In genomic region chr9:134336174-134336705, GRCh38 we compare ENCODE assay signal across 32 cellular contexts. TPM values are rescaled to one million over a fixed set of nuclear protein-coding genes. Genes with fewer than 3 reads are reported as not detected.
DNase-seq lines count a peak whose midpoint lies in the region; ATAC-seq and TF ChIP-seq lines count a peak whose summit lies in the region.
"Had no signal": no experiment of that assay in that cellular context is flagged by ENCODE, and none has a peak within 500 bp of the region (broad histone marks: within the 10 kb centered on the region; RNA-seq: fewer than 3 reads in every experiment).

No MANE protein-coding gene starts in this region.

- H3K36me3 Mint-ChIP-seq in nephron progenitor cell (ENCODE audit: low read depth) = no peaks in the 10 kb centered on the region
- H3K36me3 Mint-ChIP-seq: activated naive CD8-positive, alpha-beta T cell treated with anti-CD3 and anti-CD28 coated beads for 36 hours; immature natural killer cell had no signal

- no peaks in the 10 kb centered on the region for H3K9me3 Mint-ChIP-seq in nephron progenitor cell
- H3K9me3 Mint-ChIP-seq: activated CD8-positive, alpha-beta T cell treated with anti-CD3 and anti-CD28 coated beads for 36 hours; activated naive CD8-positive, alpha-beta T cell treated with anti-CD3 and anti-CD28 coated beads for 36 hours; CD14-positive monocyte; HFFc6; immature natural killer cell; neural crest cell had no signal

- H3K27me3 Mint-ChIP-seq in nephron progenitor cell (ENCODE audit: low read depth, poor library complexity) = peaks cover 5% of the 10 kb centered on the region
- H3K27me3 Mint-ChIP-seq: activated CD8-positive, alpha-beta T cell treated with anti-CD3 and anti-CD28 coated beads for 36 hours; activated naive CD8-positive, alpha-beta T cell treated with anti-CD3 and anti-CD28 coated beads for 36 hours had no signal

- peaks cover 99% of the 10 kb centered on the region for H3K79me2 ChIP-seq in hepatocyte

- no peak for DNase-seq in Peyer's patch
- no peak for DNase-seq in hepatocyte (ENCODE audit: low spot score)
- no peak for DNase-seq in nephron progenitor cell
- no peak for DNase-seq in tibial nerve (ENCODE audit: low spot score in 2 of 2)
- DNase-seq in ACHN = no peak
- DNase-seq: activated CD4-positive, CD25-positive, alpha-beta regulatory T cell treated with anti-CD3 and anti-CD28 coated beads, Interleukin-2, amount 50 U/mL, for 72 hours; activated CD8-positive, alpha-beta T cell treated with anti-CD3 and anti-CD28 coated beads for 36 hours; activated naive CD8-positive, alpha-beta T cell treated with anti-CD3 and anti-CD28 coated beads for 36 hours; caudate nucleus; DMS 273 treated with DMSO at 0.1 percent for 48 hours; EL; esophagus squamous epithelium; foreskin melanocyte; GM23248; HFFc6; hypothalamus; immature natural killer cell; Kasumi-1; left lung; NCI-H1436 treated with DMSO at 0.1 percent for 48 hours; NCI-H2107; NCI-H774; stimulated activated CD4-positive, alpha-beta T cell treated with anti-CD3 and anti-CD28 coated beads, Interleukin-15, amount 100 ng/mL, for 24 hours; stimulated activated naive CD4-positive, alpha-beta T cell; thyroid gland had no signal

- TF ChIP-seq CTCF in Peyer's patch (IDR thresholded peaks at IDR 0.05) (no peak), hepatocyte (IDR thresholded peaks at IDR 0.05; ENCODE audit: poor library complexity) (no peak), nephron progenitor cell (IDR thresholded peaks at IDR 0.05) (no peak), tibial nerve (IDR thresholded peaks at IDR 0.05) (no peak)

- H3K27ac ChIP-seq in Peyer's patch = peak overlapping the region in 3 of 4 donors; percentile 80 to 98 (median 80)
- H3K27ac ChIP-seq in hepatocyte = peak overlapping the region; percentile 78
- H3K27ac ChIP-seq in tibial nerve = peak overlapping the region in 3 of 4 donors; percentile 12 to 51 (median 19)
- H3K27ac ChIP-seq: GM23248, HL-60, left lung had no signal

- H3K36me3 ChIP-seq in Peyer's patch (no peaks in the 10 kb centered on the region), hepatocyte (replicated peaks; ENCODE audit: insufficient read depth, low read depth) (no peaks in the 10 kb centered on the region), tibial nerve (no peaks in the 10 kb centered on the region)
- H3K36me3 ChIP-seq: left lung, thyroid gland had no signal

- peak overlapping the region; percentile 61 for H3K27ac Mint-ChIP-seq in nephron progenitor cell
- H3K27ac Mint-ChIP-seq: activated CD8-positive, alpha-beta T cell treated with anti-CD3 and anti-CD28 coated beads for 36 hours; activated naive CD8-positive, alpha-beta T cell treated with anti-CD3 and anti-CD28 coated beads for 36 hours; HFFc6; immature natural killer cell had no signal

- H3K4me3 ChIP-seq in Peyer's patch (peak overlapping the region in 2 of 4 donors; percentile 33 to 42), hepatocyte (no peak overlapping the region), tibial nerve (no peak overlapping the region)
- H3K4me3 ChIP-seq: esophagus squamous epithelium, GM12878, GM23248, left lung, thyroid gland had no signal

- H3K9me3 ChIP-seq in Peyer's patch = no peaks in the 10 kb centered on the region
- H3K9me3 ChIP-seq in hepatocyte (ENCODE audit: low read depth) = no peaks in the 10 kb centered on the region
- H3K9me3 ChIP-seq in tibial nerve = no peaks in the 10 kb centered on the region
- H3K9me3 ChIP-seq: esophagus squamous epithelium, left lung, thyroid gland had no signal

- TF ChIP-seq POLR2A in Peyer's patch (IDR thresholded peaks at IDR 0.05) (no peak), tibial nerve (IDR thresholded peaks at IDR 0.05) (no peak)

- H3K4me1 Mint-ChIP-seq in nephron progenitor cell = peaks cover 36% of the 10 kb centered on the region
- H3K4me1 Mint-ChIP-seq: activated naive CD8-positive, alpha-beta T cell treated with anti-CD3 and anti-CD28 coated beads for 36 hours had no signal

- no peak overlapping the region for H2AFZ ChIP-seq in hepatocyte
- H2AFZ ChIP-seq: GM23248 had no signal

- in situ Hi-C loops in ACHN (cut with HindIII; ENCODE audit: low pct_ligation_motif_present, low pct_unique_long_range_greater_than_20kb, low sequenced_read_pairs) = no loop called here

- no peak overlapping the region for H3K4me3 Mint-ChIP-seq in nephron progenitor cell
- H3K4me3 Mint-ChIP-seq: activated CD8-positive, alpha-beta T cell treated with anti-CD3 and anti-CD28 coated beads for 36 hours; activated naive CD8-positive, alpha-beta T cell treated with anti-CD3 and anti-CD28 coated beads for 36 hours; CD14-positive monocyte; HFFc6; immature natural killer cell; neural crest cell had no signal

- peaks cover 100% of the 10 kb centered on the region for H4K20me1 ChIP-seq in hepatocyte (ENCODE audit: insufficient read depth, poor library complexity, severe bottlenecking)

- H3K27me3 ChIP-seq in Peyer's patch (no peaks in the 10 kb centered on the region), hepatocyte (no peaks in the 10 kb centered on the region), tibial nerve (no peaks in the 10 kb centered on the region)
- H3K27me3 ChIP-seq: esophagus squamous epithelium, left lung, thyroid gland had no signal

- TF ChIP-seq EP300 in tibial nerve (IDR thresholded peaks at IDR 0.05) = no peak

- H3K4me1 ChIP-seq in Peyer's patch (peaks cover 0 to 99% (median 33%) of the 10 kb centered on the region in 4 donors), hepatocyte (ENCODE audit: insufficient read depth) (peaks cover 70% of the 10 kb centered on the region), tibial nerve (peaks cover 0 to 100% (median 85%) of the 10 kb centered on the region in 4 donors)

- ATAC-seq in GM21825 (IDR thresholded peaks at IDR 0.05; ENCODE audit: unreplicated experiment) (no peak), GM19455 (IDR thresholded peaks at IDR 0.05; ENCODE audit: unreplicated experiment) (no peak)
- ATAC-seq: activated CD8-positive, alpha-beta T cell treated with anti-CD3 and anti-CD28 coated beads for 36 hours; GM12878; left lung; sciatic nerve had no signal

- H3K4me2 ChIP-seq in hepatocyte = peak overlapping the region; percentile 53

- no peaks in the 10 kb centered on the region for H3K9me2 ChIP-seq in hepatocyte (replicated peaks; ENCODE audit: insufficient read depth)

- WGBS in hepatocyte (ENCODE audit: low lambda C conversion rate, missing lambda C conversion rate) = 94% methylated on average over 16 of the region's 16 CpGs
- WGBS in tibial nerve, 2 donors = 56 to 64% methylated on average over 12 to 16 of the region's 16 CpGs

RNA-seq across cellular contexts. Expression of gene RXRA, which starts 10.0 kb away (rescaled TPM):
- 10 to 100 TPM; 54.5 to 83.6 (median 65.4) TPM for total RNA-seq in Peyer's patch
- total RNA-seq in hepatocyte = 32.5 and 35.9 TPM in 2 replicates
- polyA plus RNA-seq in hepatocyte = 34.3 and 41.6 TPM in 2 replicates
- 10 to 100 TPM; 53.5 to 61.5 (median 56.5) TPM for total RNA-seq in tibial nerve

Comparison
In these comparisons a context has a peak if more than half of its experiments do, and no peak if none do; other contexts are left out.
1. H3K27ac ChIP-seq: peak in every context shown above with its lines; median percentile 80 in Peyer's patch; 78 in hepatocyte; 19 in tibial nerve.